In genomic region chr2:222318712-222319575, GRCh38 we compare ENCODE assay signal across 1 cellular context.
TF ChIP-seq lines count a peak whose summit lies in the region.

No MANE protein-coding gene starts in this region.

TF ChIP-seq in H1, 55 proteins besides CTCF, POLR2A, EP300 and RAD21 (continued from another document):
- TF ChIP-seq CHD7 (IDR thresholded peaks at IDR 0.05; ENCODE audit: insufficient replicate concordance, low read length), result no peak
- peak; percentile 89 for TF ChIP-seq RNF2 (IDR thresholded peaks at IDR 0.05; ENCODE audit: borderline replicate concordance, low read depth, low read length, missing control alignments, poor library complexity, severe bottlenecking)
- TF ChIP-seq SP1 (IDR thresholded peaks at IDR 0.05; ENCODE audit: low read depth, low read length), result no peak
- no peak for TF ChIP-seq GABPA (IDR thresholded peaks at IDR 0.05; ENCODE audit: borderline replicate concordance, insufficient read depth, low read length)
- no peak for TF ChIP-seq PHF8 (conservative IDR thresholded peaks at IDR 0.05; ENCODE audit: low read depth, low read length)
